ENCODE assay signal across 17 cellular contexts in genomic region chr4:184699941-184700340, GRCh38.
DNase-seq lines count a peak whose midpoint lies in the region; ATAC-seq and TF ChIP-seq lines count a peak whose summit lies in the region.
"Had no signal": no experiment of that assay in that cellular context is flagged by ENCODE, and none has a peak within 500 bp of the region (broad histone marks: within the 10 kb centered on the region; RNA-seq: fewer than 3 reads in every experiment).

No MANE protein-coding gene starts in this region.

- H3K36me3 ChIP-seq in KMS-11 (ENCODE audit: insufficient read depth) = peaks cover 5% of the 10 kb centered on the region; the same call in 1 of the 2 replicates

- DNase-seq in EH (ENCODE audit: low read depth) = peak; percentile 54
- DNase-seq in fibroblast of peridontal ligament (ENCODE audit: extremely low read depth) = peak; percentile 27
- no peak for DNase-seq in stimulated activated naive B cell treated with anti-CD40 and anti-IgM and Interleukin-4, amounts not matched to agents 10 μg/mL and 1 μg/mL and 100 μg/mL, for 72 hours
- DNase-seq in stimulated activated CD4-positive, alpha-beta T cell treated with anti-CD3 and anti-CD28 coated beads, Interleukin-2, amount 100 ng/mL, for 24 hours = no peak
- DNase-seq in OCI-M2 (lab: John Stamatoyannopoulos, UW; ENCODE audit: unreplicated experiment) = no peak
- DNase-seq: CD8-positive, alpha-beta memory T cell; DMS79; NCI-H1048; NCI-H1436 treated with DMSO at 0.1 percent for 48 hours; NCI-H2029 treated with DMSO at 0.1 percent for 48 hours; NCI-H510A had no signal

- no peaks in the 10 kb centered on the region for H3K4me1 Mint-ChIP-seq in stimulated activated naive B cell treated with anti-CD40 and anti-IgM and Interleukin-4, amounts not matched to agents 10 μg/mL and 1 μg/mL and 100 μg/mL, for 72 hours
- H3K4me1 Mint-ChIP-seq: CD8-positive, alpha-beta memory T cell had no signal

- H4K20me1 ChIP-seq in KMS-11 (ENCODE audit: insufficient read depth) = no peaks in the 10 kb centered on the region
- H4K20me1 ChIP-seq: BLaER1 treated with 17β-estradiol and CSF1 and Interleukin-3, amounts not matched to agents 10 nM and 100 nM had no signal

- H3K4me2 ChIP-seq in KMS-11 = peak overlapping the region; percentile 15
- H3K4me2 ChIP-seq: BLaER1 treated with 17β-estradiol and CSF1 and Interleukin-3, amounts not matched to agents 10 nM and 100 nM had no signal

- H2AFZ ChIP-seq in KMS-11 (ENCODE audit: low read depth) = no peak overlapping the region

- H3K27me3 Mint-ChIP-seq in stimulated activated naive B cell treated with anti-CD40 and anti-IgM and Interleukin-4, amounts not matched to agents 10 μg/mL and 1 μg/mL and 100 μg/mL, for 72 hours = no peaks in the 10 kb centered on the region
- H3K27me3 Mint-ChIP-seq: CD8-positive, alpha-beta memory T cell had no signal

- no peaks in the 10 kb centered on the region for H3K27me3 ChIP-seq in KMS-11 (ENCODE audit: insufficient read depth, low read depth)
- H3K27me3 ChIP-seq: BLaER1 treated with 17β-estradiol and CSF1 and Interleukin-3, amounts not matched to agents 10 nM and 100 nM had no signal

- peaks cover 100% of the 10 kb centered on the region for H3K4me1 ChIP-seq in KMS-11 (ENCODE audit: low read depth, poor library complexity, severe bottlenecking)
- H3K4me1 ChIP-seq: BLaER1 treated with 17β-estradiol and CSF1 and Interleukin-3, amounts not matched to agents 10 nM and 100 nM had no signal

- no peak overlapping the region for H3K4me3 ChIP-seq in KMS-11 (IDR thresholded peaks at IDR 0.05; ENCODE audit: insufficient read depth, low read depth, low read length)
- H3K4me3 ChIP-seq: BLaER1 treated with 17β-estradiol and CSF1 and Interleukin-3, amounts not matched to agents 10 nM and 100 nM; GM12878 had no signal

- no peak overlapping the region for H3K9ac ChIP-seq in KMS-11
- H3K9ac ChIP-seq: BLaER1 treated with 17β-estradiol and CSF1 and Interleukin-3, amounts not matched to agents 10 nM and 100 nM had no signal

- H3K79me2 ChIP-seq in KMS-11 (ENCODE audit: insufficient read depth, low read depth) = peaks cover 11% of the 10 kb centered on the region

- peaks cover 21 to 24% of the 10 kb centered on the region in 2 donors for H3K36me3 Mint-ChIP-seq in stimulated activated naive B cell treated with anti-CD40 and anti-IgM and Interleukin-4, amounts not matched to agents 10 μg/mL and 1 μg/mL and 100 μg/mL, for 72 hours

- no peak for ATAC-seq in stimulated activated naive B cell treated with anti-CD40 and anti-IgM and Interleukin-4, amounts not matched to agents 10 μg/mL and 1 μg/mL and 100 μg/mL, for 72 hours (replicated peaks)
- ATAC-seq in HG03280 (IDR thresholded peaks at IDR 0.05; ENCODE audit: unreplicated experiment) = no peak
- ATAC-seq: GM12878, HepG2, Panc1 had no signal

- H3K9me3 Mint-ChIP-seq in stimulated activated naive B cell treated with anti-CD40 and anti-IgM and Interleukin-4, amounts not matched to agents 10 μg/mL and 1 μg/mL and 100 μg/mL, for 72 hours = no peaks in the 10 kb centered on the region
- H3K9me3 Mint-ChIP-seq: CD8-positive, alpha-beta memory T cell had no signal

- H3K27ac ChIP-seq in KMS-11 = peak overlapping the region; percentile 8; the same call in 1 of the 2 replicates
- H3K27ac ChIP-seq: BLaER1 treated with 17β-estradiol and CSF1 and Interleukin-3, amounts not matched to agents 10 nM and 100 nM had no signal

- peak overlapping the region; percentile 9 for H3K27ac Mint-ChIP-seq in stimulated activated naive B cell treated with anti-CD40 and anti-IgM and Interleukin-4, amounts not matched to agents 10 μg/mL and 1 μg/mL and 100 μg/mL, for 72 hours

- no peak overlapping the region for H3K4me3 Mint-ChIP-seq in stimulated activated naive B cell treated with anti-CD40 and anti-IgM and Interleukin-4, amounts not matched to agents 10 μg/mL and 1 μg/mL and 100 μg/mL, for 72 hours
- H3K4me3 Mint-ChIP-seq: CD8-positive, alpha-beta memory T cell had no signal

- no peak for TF ChIP-seq CTCF in KMS-11 (conservative IDR thresholded peaks at IDR 0.05; ENCODE audit: low read depth, low read length)

Comparison
In these comparisons a context has a peak if more than half of its experiments do, and no peak if none do; other contexts are left out.
1. DNase-seq: peak in EH (single experiment) and fibroblast of peridontal ligament (single experiment); none in stimulated activated naive B cell treated with anti-CD40 and anti-IgM and Interleukin-4, amounts not matched to agents 10 μg/mL and 1 μg/mL and 100 μg/mL, for 72 hours (single experiment), stimulated activated CD4-positive, alpha-beta T cell treated with anti-CD3 and anti-CD28 coated beads, Interleukin-2, amount 100 ng/mL, for 24 hours (0 of 2) and OCI-M2 (single experiment).